1 cellular context compared by ENCODE assay signal in the genomic region with DNA sequence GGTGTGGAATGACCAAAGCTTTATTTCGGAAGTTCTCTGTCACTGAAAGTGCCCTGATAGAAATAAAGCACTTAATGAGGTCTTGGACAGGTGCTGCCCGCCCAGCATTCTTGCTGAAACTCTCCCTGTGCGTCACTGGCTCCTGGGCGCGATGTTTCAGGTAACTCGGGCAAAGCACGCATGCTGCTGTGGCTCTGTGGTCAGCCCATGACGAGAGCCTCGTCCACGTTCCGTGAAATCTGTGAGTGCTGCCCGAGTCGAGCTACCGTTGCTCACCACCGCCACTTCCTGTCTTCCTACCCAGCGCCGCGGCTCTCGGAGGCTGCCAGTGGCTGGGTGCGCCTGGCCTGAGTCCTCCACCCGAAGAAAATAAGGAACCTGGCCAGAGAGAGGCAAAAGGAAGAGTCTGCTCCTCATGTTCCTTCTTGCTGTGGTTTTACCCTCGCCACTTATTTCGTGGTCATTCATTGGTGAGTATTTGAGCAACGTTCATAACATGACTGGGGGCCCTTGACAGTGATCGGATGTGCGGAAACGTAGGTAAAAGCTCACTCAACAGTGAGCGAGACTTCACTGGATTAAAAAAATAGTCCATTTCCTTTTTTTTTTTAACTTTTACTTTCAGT.
TF ChIP-seq lines count a peak whose summit lies in the region.

No MANE protein-coding gene starts in this region.

TF ChIP-seq in HepG2, 621 proteins besides CTCF, POLR2A, EP300 and RAD21 (continued from another document):
- TF ChIP-seq, protein P1, sequence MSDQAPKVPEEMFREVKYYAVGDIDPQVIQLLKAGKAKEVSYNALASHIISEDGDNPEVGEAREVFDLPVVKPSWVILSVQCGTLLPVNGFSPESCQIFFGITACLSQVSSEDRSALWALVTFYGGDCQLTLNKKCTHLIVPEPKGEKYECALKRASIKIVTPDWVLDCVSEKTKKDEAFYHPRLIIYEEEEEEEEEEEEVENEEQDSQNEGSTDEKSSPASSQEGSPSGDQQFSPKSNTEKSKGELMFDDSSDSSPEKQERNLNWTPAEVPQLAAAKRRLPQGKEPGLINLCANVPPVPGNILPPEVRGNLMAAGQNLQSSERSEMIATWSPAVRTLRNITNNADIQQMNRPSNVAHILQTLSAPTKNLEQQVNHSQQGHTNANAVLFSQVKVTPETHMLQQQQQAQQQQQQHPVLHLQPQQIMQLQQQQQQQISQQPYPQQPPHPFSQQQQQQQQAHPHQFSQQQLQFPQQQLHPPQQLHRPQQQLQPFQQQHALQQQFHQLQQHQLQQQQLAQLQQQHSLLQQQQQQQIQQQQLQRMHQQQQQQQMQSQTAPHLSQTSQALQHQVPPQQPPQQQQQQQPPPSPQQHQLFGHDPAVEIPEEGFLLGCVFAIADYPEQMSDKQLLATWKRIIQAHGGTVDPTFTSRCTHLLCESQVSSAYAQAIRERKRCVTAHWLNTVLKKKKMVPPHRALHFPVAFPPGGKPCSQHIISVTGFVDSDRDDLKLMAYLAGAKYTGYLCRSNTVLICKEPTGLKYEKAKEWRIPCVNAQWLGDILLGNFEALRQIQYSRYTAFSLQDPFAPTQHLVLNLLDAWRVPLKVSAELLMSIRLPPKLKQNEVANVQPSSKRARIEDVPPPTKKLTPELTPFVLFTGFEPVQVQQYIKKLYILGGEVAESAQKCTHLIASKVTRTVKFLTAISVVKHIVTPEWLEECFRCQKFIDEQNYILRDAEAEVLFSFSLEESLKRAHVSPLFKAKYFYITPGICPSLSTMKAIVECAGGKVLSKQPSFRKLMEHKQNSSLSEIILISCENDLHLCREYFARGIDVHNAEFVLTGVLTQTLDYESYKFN (CRISPR knock-in tag; conservative IDR thresholded peaks at IDR 0.05): no peak
- no peak for TF ChIP-seq NRL (CRISPR knock-in tag; IDR thresholded peaks at IDR 0.05; ENCODE audit: borderline replicate concordance)
